16 cellular contexts compared by ENCODE assay signal in the genomic region with DNA sequence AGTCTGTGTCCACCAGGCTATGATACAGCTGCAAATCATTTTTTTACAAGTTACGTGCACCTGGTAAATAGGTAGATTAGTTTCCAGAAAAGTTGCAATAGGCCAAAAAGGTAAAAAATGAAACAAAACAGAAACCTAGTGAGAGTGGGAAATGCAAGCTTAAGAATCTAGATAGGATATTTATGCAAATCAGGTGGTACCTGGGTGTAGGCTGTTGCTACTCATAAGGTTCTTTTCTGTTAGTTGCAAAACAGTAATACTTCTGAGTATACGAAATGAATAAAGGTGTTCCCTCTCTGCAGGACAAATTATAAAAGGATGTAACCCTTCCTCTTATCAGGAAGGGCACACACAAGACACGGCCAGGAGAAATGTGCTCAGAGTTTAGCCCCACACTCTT.
DNase-seq lines count a peak whose midpoint lies in the region; ATAC-seq, FAIRE-seq and TF ChIP-seq lines count a peak whose summit lies in the region.
"Had no signal": no experiment of that assay in that cellular context is flagged by ENCODE, and none has a peak within 500 bp of the region (broad histone marks: within the 10 kb centered on the region; RNA-seq: fewer than 3 reads in every experiment).

No MANE protein-coding gene starts in this region.

- DNase-seq in GM12865 (ENCODE audit: low read depth), result peak; percentile 41
- no peak for DNase-seq in activated CD8-positive, alpha-beta memory T cell treated with anti-CD3 and anti-CD28 coated beads, Interleukin-2, amount 50 U/mL, for 48 hours
- no peak for DNase-seq in left colon
- no peak for DNase-seq in HTR-8/SVneo (ENCODE audit: insufficient read length, low spot score)
- no peak for DNase-seq in urothelium cell line (ENCODE audit: low spot score)
- DNase-seq: activated CD4-positive, CD25-positive, alpha-beta regulatory T cell treated with anti-CD3 and anti-CD28 coated beads, Interleukin-2, amount 50 U/mL, for 72 hours; activated T-cell treated with anti-CD3 and anti-CD28 coated beads, Interleukin-2, amount 50 U/mL, for 72 hours; CD8-positive, alpha-beta memory T cell; MV-4-11; NCI-H2227 treated with DMSO at 0.1 percent for 48 hours; stimulated activated CD4-positive, alpha-beta T cell treated with anti-CD3 and anti-CD28 coated beads, Interleukin-15, amount 100 ng/mL, for 24 hours had no signal

- no peak overlapping the region for H3K4me3 ChIP-seq in GM12865 (ENCODE audit: low read depth, low read length)
- H3K4me3 ChIP-seq: ascending aorta had no signal

- intact Hi-C loops in left colon (cut with DNase I, micrococcal nuclease), result no loop called here

- ATAC-seq in GM19328 (IDR thresholded peaks at IDR 0.05; ENCODE audit: unreplicated experiment) (peak; percentile 80), HG02610 (IDR thresholded peaks at IDR 0.05; ENCODE audit: unreplicated experiment) (peak; percentile 80), HG03354 (IDR thresholded peaks at IDR 0.05; ENCODE audit: poor library complexity, severe bottlenecking, unreplicated experiment) (peak; percentile 92), left colon (no peak)
- ATAC-seq: activated T-cell treated with anti-CD3 and anti-CD28 coated beads, Interleukin-2, amount 50 U/mL, for 72 hours had no signal

- no peak for FAIRE-seq in HTR-8/SVneo (lab: Jason Lieb, UNC)
- FAIRE-seq in urothelium cell line (lab: Jason Lieb, UNC), result no peak
- FAIRE-seq: A204.1 had no signal

- no peak for TF ChIP-seq CTCF in GM12865 (IDR thresholded peaks at IDR 0.05; ENCODE audit: insufficient read depth, low read depth, low read length, missing control alignments)
